ENCODE assay signal across 13 cellular contexts in the genomic region with DNA sequence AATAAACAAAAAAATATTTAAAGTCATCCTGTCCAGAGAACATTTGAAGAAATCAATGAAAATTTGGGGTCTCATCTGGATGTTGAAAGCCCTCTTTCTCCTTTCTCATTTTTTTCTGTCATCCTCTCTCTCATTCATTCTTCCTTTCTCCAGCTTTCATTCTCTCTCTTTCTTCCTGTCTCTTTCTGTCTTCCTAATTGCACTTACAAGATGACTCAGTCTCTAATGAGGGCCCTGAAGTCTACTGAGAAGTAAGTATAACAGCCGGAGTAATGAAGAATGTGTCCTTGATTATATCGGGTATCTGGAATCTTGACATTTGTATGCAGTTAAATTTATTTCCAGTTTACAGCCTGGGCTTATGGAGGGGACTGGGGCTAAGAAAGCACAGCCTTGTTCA.
A peak's percentile ranks its signal among the peaks of the same experiment; 100 is the strongest.
DNase-seq lines count a peak whose midpoint lies in the region; ATAC-seq and TF ChIP-seq lines count a peak whose summit lies in the region.
"Had no signal": no experiment of that assay in that cellular context is flagged by ENCODE, and none has a peak within 500 bp of the region (broad histone marks: within the 10 kb centered on the region; RNA-seq: fewer than 3 reads in every experiment).

No MANE protein-coding gene starts in this region.

- H3K4me3 ChIP-seq in SK-N-SH (ENCODE audit: low read depth in 2 of 2, low read length in 1 of 2) (no peak overlapping the region), mesenchymal stem cell (ENCODE audit: insufficient read depth in 1 of 2, low read depth in 1 of 2, low read length in 2 of 2) (no peak overlapping the region), SJCRH30 (no peak overlapping the region)
- H3K4me3 ChIP-seq: BLaER1 treated with 17β-estradiol and CSF1 and Interleukin-3, amounts not matched to agents 10 nM and 100 nM; GM12878; HAP-1 had no signal

- no peak overlapping the region for H3K23ac ChIP-seq in mesenchymal stem cell (ENCODE audit: low read length in 2 of 2)

- H2AK5ac ChIP-seq in mesenchymal stem cell (ENCODE audit: low read length, severe bottlenecking) = no peak overlapping the region

- H3K27me3 Mint-ChIP-seq in immature natural killer cell (ENCODE audit: low read depth in 3 of 3) = peaks cover 2 to 7% (median 4%) of the 10 kb centered on the region in 3 donors

- no peak overlapping the region for H4K91ac ChIP-seq in mesenchymal stem cell (ENCODE audit: low read length)

- no peaks in the 10 kb centered on the region for H3K27me3 ChIP-seq in SK-N-SH (ENCODE audit: insufficient read depth)
- H3K27me3 ChIP-seq in mesenchymal stem cell (ENCODE audit: control insufficient read depth in 1 of 2, insufficient read depth in 1 of 2, low read length in 2 of 2) = peaks cover 0 to 46% of the 10 kb centered on the region in 2 experiments
- no peaks in the 10 kb centered on the region for H3K27me3 ChIP-seq in SJCRH30
- H3K27me3 ChIP-seq: BLaER1 treated with 17β-estradiol and CSF1 and Interleukin-3, amounts not matched to agents 10 nM and 100 nM had no signal

- H3K4me2 ChIP-seq in SK-N-SH (no peak overlapping the region), mesenchymal stem cell (ENCODE audit: low read length, poor library complexity, severe bottlenecking) (no peak overlapping the region)

- H3K79me2 ChIP-seq in SK-N-SH (ENCODE audit: insufficient read depth) = no peaks in the 10 kb centered on the region

- peak overlapping the region in 1 of 2 experiments; percentile 7 for H3K18ac ChIP-seq in mesenchymal stem cell (ENCODE audit: low read depth in 1 of 2, low read length in 2 of 2)

- no peak for TF ChIP-seq CTCF in SK-N-SH (IDR thresholded peaks at IDR 0.05)

- POLR2A ChIA-PET in SK-N-SH (lab: Yijun Ruan, JAX) = no interaction called here

- TF ChIP-seq EP300 in SK-N-SH (IDR thresholded peaks at IDR 0.05; ENCODE audit: borderline replicate concordance in 1 of 2, low read depth in 1 of 2, low read length in 1 of 2) = no peak

- H3K4me1 ChIP-seq in SK-N-SH (ENCODE audit: control insufficient read depth in 1 of 2, insufficient read depth in 2 of 2, low read depth in 1 of 2, low read length in 1 of 2) (no peaks in the 10 kb centered on the region; a peak in 1 of 4 replicates), mesenchymal stem cell (ENCODE audit: control insufficient read depth, insufficient read depth, low read depth, low read length) (peaks cover 14% of the 10 kb centered on the region), SJCRH30 (peaks cover 24% of the 10 kb centered on the region)
- H3K4me1 ChIP-seq: HAP-1 had no signal

- WGBS in SK-N-SH (ENCODE audit: low lambda C conversion rate) = 37% methylated on average over 2 of the region's 2 CpGs
- 46% methylated on average over 2 of the region's 2 CpGs for WGBS in mesenchymal stem cell

- H3K9ac ChIP-seq in SK-N-SH (no peak overlapping the region), mesenchymal stem cell (ENCODE audit: low read length) (no peak overlapping the region)
- H3K9ac ChIP-seq: BLaER1 treated with 17β-estradiol and CSF1 and Interleukin-3, amounts not matched to agents 10 nM and 100 nM had no signal

- H3K9me3 ChIP-seq in SK-N-SH (no peaks in the 10 kb centered on the region), mesenchymal stem cell (ENCODE audit: control insufficient read depth, low read length) (peaks cover under 1% of the 10 kb centered on the region), SJCRH30 (replicated peaks) (peaks cover 9% of the 10 kb centered on the region)
- H3K9me3 ChIP-seq: HAP-1 had no signal

- no peak for DNase-seq in SK-N-SH
- peak; percentile 24 for DNase-seq in amniotic epithelial cell (ENCODE audit: low read depth)
- peak; percentile 53 for DNase-seq in mesenchymal stem cell
- no peak for DNase-seq in SJCRH30
- DNase-seq in immature natural killer cell = no peak
- no peak for DNase-seq in activated CD8-positive, alpha-beta memory T cell treated with anti-CD3 and anti-CD28 coated beads for 24 hours
- DNase-seq: CD4-positive, CD25-positive, alpha-beta regulatory T cell; DMS53 had no signal

- H4K20me1 ChIP-seq in SK-N-SH (ENCODE audit: insufficient read depth) = no peaks in the 10 kb centered on the region
- H4K20me1 ChIP-seq: BLaER1 treated with 17β-estradiol and CSF1 and Interleukin-3, amounts not matched to agents 10 nM and 100 nM had no signal

- H3K9me3 Mint-ChIP-seq in immature natural killer cell = peaks cover 0 to 8% (median 3%) of the 10 kb centered on the region in 6 donors

- H3K79me1 ChIP-seq in mesenchymal stem cell (replicated peaks; ENCODE audit: low read length, poor library complexity, severe bottlenecking) = no peaks in the 10 kb centered on the region

- H3K9me2 ChIP-seq in SK-N-SH = no peaks in the 10 kb centered on the region

- H3K36me3 Mint-ChIP-seq in immature natural killer cell = no peaks in the 10 kb centered on the region
- H3K36me3 Mint-ChIP-seq: CD4-positive, CD25-positive, alpha-beta regulatory T cell had no signal

- H3K27ac Mint-ChIP-seq in immature natural killer cell = no peak overlapping the region
- H3K27ac Mint-ChIP-seq: CD4-positive, CD25-positive, alpha-beta regulatory T cell had no signal

- no peaks in the 10 kb centered on the region for H3K36me3 ChIP-seq in SK-N-SH (replicated peaks in 1 of 2; ENCODE audit: control insufficient read depth in 1 of 2, insufficient read depth in 2 of 2, low read length in 1 of 2)
- no peaks in the 10 kb centered on the region for H3K36me3 ChIP-seq in mesenchymal stem cell (ENCODE audit: control insufficient read depth in 1 of 2, insufficient read depth in 2 of 2, low read depth in 1 of 2, low read length in 2 of 2)
- H3K36me3 ChIP-seq in SJCRH30 = no peaks in the 10 kb centered on the region
- H3K36me3 ChIP-seq: BLaER1 treated with 17β-estradiol and CSF1 and Interleukin-3, amounts not matched to agents 10 nM and 100 nM; HAP-1 had no signal

- no peak overlapping the region for H2BK5ac ChIP-seq in mesenchymal stem cell (ENCODE audit: low read depth, low read length, poor library complexity, severe bottlenecking)

- no peak overlapping the region for H3K4ac ChIP-seq in mesenchymal stem cell (ENCODE audit: low read depth in 1 of 2, low read length in 2 of 2)

- TF ChIP-seq RAD21 in SK-N-SH (IDR thresholded peaks at IDR 0.05; ENCODE audit: low read length) = no peak

- H2BK120ac ChIP-seq in mesenchymal stem cell (ENCODE audit: low read depth, low read length) = no peak overlapping the region

- H3K27ac ChIP-seq in SK-N-SH (ENCODE audit: low read depth in 2 of 2, low read length in 1 of 2) = peak overlapping the region in 1 of 2 experiments; percentile 65; a peak in 1 of 4 replicates
- no peak overlapping the region for H3K27ac ChIP-seq in mesenchymal stem cell (ENCODE audit: low read length, poor library complexity, severe bottlenecking)
- H3K27ac ChIP-seq in SJCRH30 = no peak overlapping the region
- H3K27ac ChIP-seq: 22Rv1; BLaER1 treated with 17β-estradiol and CSF1 and Interleukin-3, amounts not matched to agents 10 nM and 100 nM had no signal

- H3K14ac ChIP-seq in mesenchymal stem cell (ENCODE audit: low read length in 2 of 2) = no peak overlapping the region

- no peak overlapping the region for H2BK12ac ChIP-seq in mesenchymal stem cell (ENCODE audit: low read length in 2 of 2)

- H3K4me3 Mint-ChIP-seq in immature natural killer cell = no peak overlapping the region

- no peaks in the 10 kb centered on the region for H3K4me1 Mint-ChIP-seq in immature natural killer cell
- H3K4me1 Mint-ChIP-seq: CD4-positive, CD25-positive, alpha-beta regulatory T cell had no signal

- CTCF ChIA-PET in SK-N-SH (lab: Yijun Ruan, JAX) = no interaction called here

- no peak overlapping the region for H4K8ac ChIP-seq in mesenchymal stem cell (ENCODE audit: low read length)

- H2BK15ac ChIP-seq in mesenchymal stem cell (ENCODE audit: low read depth, poor library complexity, severe bottlenecking) = no peak overlapping the region

- no peaks in the 10 kb centered on the region for H3F3A ChIP-seq in SK-N-SH (replicated peaks; ENCODE audit: insufficient read depth)

- ATAC-seq in SK-N-SH treated with all-trans-retinoic acid at 6 μM for 48 hours = no peak
- ATAC-seq: GM12878 had no signal

- no peak overlapping the region for H2AFZ ChIP-seq in SK-N-SH (ENCODE audit: low read depth)
- H2AFZ ChIP-seq in mesenchymal stem cell (ENCODE audit: low read depth, low read length) = no peak overlapping the region

TF ChIP-seq in SK-N-SH treated with all-trans-retinoic acid at 6 μM for 48 hours, 23 proteins besides CTCF, POLR2A, EP300 and RAD21:
- TF ChIP-seq ZNF8 (CRISPR knock-in tag; IDR thresholded peaks at IDR 0.05) (no peak), ARNTL (CRISPR knock-in tag; IDR thresholded peaks at IDR 0.05; ENCODE audit: borderline replicate concordance, low read depth) (no peak), ISL1 (CRISPR knock-in tag; IDR thresholded peaks at IDR 0.05) (peak; percentile 84)

TF ChIP-seq in SK-N-SH, 30 proteins besides CTCF, POLR2A, EP300 and RAD21:
- TF ChIP-seq TEAD4 (IDR thresholded peaks at IDR 0.05; ENCODE audit: borderline replicate concordance, insufficient read depth) (no peak), NFIC (IDR thresholded peaks at IDR 0.05; ENCODE audit: borderline replicate concordance) (no peak), FOSL2 (IDR thresholded peaks at IDR 0.05; ENCODE audit: borderline replicate concordance, low read depth) (no peak), IRF3 (IDR thresholded peaks at IDR 0.05; ENCODE audit: low read depth, low read length) (no peak), POLR2AphosphoS5 (IDR thresholded peaks at IDR 0.05; ENCODE audit: low read depth, low read length) (no peak), CHD2 (IDR thresholded peaks at IDR 0.05; ENCODE audit: low read length, partially characterized antibody) (no peak), GATA2 (CRISPR knock-in tag; IDR thresholded peaks at IDR 0.05) (no peak), YY1 (IDR thresholded peaks at IDR 0.05; ENCODE audit: low read depth) (no peak), SIN3A (IDR thresholded peaks at IDR 0.05; ENCODE audit: borderline replicate concordance, low read depth, low read length) (no peak), ELF1 (IDR thresholded peaks at IDR 0.05) (no peak), FOXM1 (IDR thresholded peaks at IDR 0.05; ENCODE audit: low read depth) (no peak)

Comparison
In these comparisons a context has a peak if more than half of its experiments do, and no peak if none do; other contexts are left out.
1. DNase-seq: peak in amniotic epithelial cell (single experiment) and mesenchymal stem cell (single experiment); none in SK-N-SH (single experiment), SJCRH30 (0 of 2), immature natural killer cell (0 of 3) and activated CD8-positive, alpha-beta memory T cell treated with anti-CD3 and anti-CD28 coated beads for 24 hours (single experiment).